10 cellular contexts compared by ENCODE assay signal in genomic region chr15:94234300-94234699, GRCh38. TPM values are rescaled to one million over a fixed set of nuclear protein-coding genes. Genes with fewer than 3 reads are reported as not detected.
DNase-seq lines count a peak whose midpoint lies in the region; ATAC-seq and TF ChIP-seq lines count a peak whose summit lies in the region.
"Had no signal": no experiment of that assay in that cellular context is flagged by ENCODE, and none has a peak within 500 bp of the region (broad histone marks: within the 10 kb centered on the region; RNA-seq: fewer than 3 reads in every experiment).

No MANE protein-coding gene starts in this region.

- no peaks in the 10 kb centered on the region for H3K36me3 ChIP-seq in colonic mucosa
- H3K36me3 ChIP-seq: Peyer's patch had no signal

- TF ChIP-seq CTCF in colonic mucosa (IDR thresholded peaks at IDR 0.05) (no peak), dorsolateral prefrontal cortex (IDR thresholded peaks at IDR 0.05 in 54 of 56, conservative IDR thresholded peaks at IDR 0.05 in 2 of 56; ENCODE audit: low read depth in 1 of 56, partially characterized antibody in 56 of 56) (no peak)

- intact Hi-C loops in colonic mucosa (cut with DNase I) (no loop called here), dorsolateral prefrontal cortex (cut with DNase I) (no loop called here)

- peak overlapping the region in 1 of 2 donors; percentile 43 for H3K9ac ChIP-seq in colonic mucosa (ENCODE audit: low read depth in 2 of 2, low read length in 2 of 2)

- no peaks in the 10 kb centered on the region for H3K9me3 ChIP-seq in colonic mucosa
- H3K9me3 ChIP-seq: Peyer's patch had no signal

- ATAC-seq in GM18508 (IDR thresholded peaks at IDR 0.05; ENCODE audit: insufficient read depth, unreplicated experiment) (peak; percentile 16), GM18520 (IDR thresholded peaks at IDR 0.05; ENCODE audit: unreplicated experiment) (no peak)

- no peaks in the 10 kb centered on the region for H3K4me1 ChIP-seq in colonic mucosa

- peak; percentile 39 for DNase-seq in OCI-M1 (lab: John Stamatoyannopoulos, UW)
- no peak for DNase-seq in colonic mucosa
- DNase-seq in stimulated activated CD4-positive, alpha-beta T cell treated with anti-CD3 and anti-CD28 coated beads, Interleukin-15, amount 100 ng/mL, for 48 hours (ENCODE audit: low read depth in 2 of 2): peak; percentile 53 to 55
- no peak for DNase-seq in DMS153 treated with DMSO at 0.1 percent for 48 hours (lab: John Stamatoyannopoulos, UW; ENCODE audit: unreplicated experiment)
- DNase-seq in dorsolateral prefrontal cortex: no peak
- no peak for DNase-seq in DMS79 (lab: John Stamatoyannopoulos, UW)

- H3K4me3 ChIP-seq in colonic mucosa: no peak overlapping the region
- H3K4me3 ChIP-seq in dorsolateral prefrontal cortex: no peak overlapping the region
- H3K4me3 ChIP-seq: Peyer's patch had no signal

- H3K27me3 ChIP-seq in colonic mucosa (no peaks in the 10 kb centered on the region), dorsolateral prefrontal cortex (peaks cover 0 to 64% (median 29%) of the 10 kb centered on the region in 45 donors)
- H3K27me3 ChIP-seq: Peyer's patch had no signal

- H3K27ac ChIP-seq in colonic mucosa (peak overlapping the region; percentile 4), dorsolateral prefrontal cortex (peak overlapping the region in 1 of 59 donors; percentile 12)
- H3K27ac ChIP-seq: Peyer's patch had no signal

RNA-seq across cellular contexts. Expression of gene MCTP2, which starts 2.9 kb away (rescaled TPM):
- total RNA-seq in colonic mucosa: 10 to 100 TPM; 56.4 to 88.3 TPM
- 10 to 100 TPM in 9 of 120 experiments, 1 to 10 TPM in 111; 1.2 to 13.6 (median 5.3) TPM for total RNA-seq in dorsolateral prefrontal cortex
- total RNA-seq: G401 had no signal

Comparison
In these comparisons a context has a peak if more than half of its experiments do, and no peak if none do; other contexts are left out.
1. DNase-seq: peak in OCI-M1 (single experiment) and stimulated activated CD4-positive, alpha-beta T cell treated with anti-CD3 and anti-CD28 coated beads, Interleukin-15, amount 100 ng/mL, for 48 hours (2 of 2); none in colonic mucosa (single experiment), DMS153 treated with DMSO at 0.1 percent for 48 hours (single experiment), dorsolateral prefrontal cortex (0 of 10) and DMS79 (single experiment).